Comparison of ENCODE assay signal across 9 cellular contexts in the genomic region with DNA sequence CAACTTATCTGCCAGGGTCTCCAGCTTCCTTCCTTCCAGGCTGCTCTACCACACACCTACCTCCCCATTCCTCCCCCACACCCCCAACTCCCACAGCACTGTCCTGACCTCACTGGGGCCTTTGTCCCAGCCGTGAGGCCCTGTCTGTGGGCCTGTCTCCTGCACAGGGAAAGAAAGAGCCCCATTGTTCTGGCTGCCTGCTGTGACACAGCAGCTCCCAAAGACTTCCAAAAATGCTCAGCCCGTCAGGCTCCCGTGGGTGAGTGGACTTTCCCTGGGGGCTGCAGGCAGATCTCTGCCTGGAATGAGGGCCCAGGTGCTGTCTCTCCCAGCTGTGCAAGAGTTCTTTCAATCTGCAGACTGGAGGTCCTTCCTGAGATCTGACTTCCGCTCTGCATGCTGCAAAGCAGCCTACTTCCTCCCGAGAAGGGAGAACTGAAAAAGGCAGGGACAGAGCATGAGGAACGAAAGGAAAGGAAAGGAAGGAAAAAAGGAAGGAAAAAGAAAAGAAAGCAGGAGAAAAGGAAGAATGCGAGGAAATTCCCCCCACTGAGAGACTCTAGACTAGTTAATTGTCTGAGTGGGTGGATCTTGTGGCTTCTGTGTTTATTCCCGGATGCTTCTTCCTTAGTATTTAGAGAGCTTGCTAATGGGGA. TPM values are rescaled to one million over a fixed set of nuclear protein-coding genes. Genes with fewer than 3 reads are reported as not detected.
DNase-seq lines count a peak whose midpoint lies in the region; ATAC-seq and TF ChIP-seq lines count a peak whose summit lies in the region.
"Had no signal": no experiment of that assay in that cellular context is flagged by ENCODE, and none has a peak within 500 bp of the region (broad histone marks: within the 10 kb centered on the region; RNA-seq: fewer than 3 reads in every experiment).

No MANE protein-coding gene starts in this region.

- peak overlapping the region; percentile 56 for H2AFZ ChIP-seq in PC-3 (ENCODE audit: low read length)

- POLR2A ChIA-PET in PC-3 (lab: Charles Lee; ENCODE audit: unreplicated experiment) = interaction anchor here (0.6 to 0.7 kb wide), 4 partner anchors 15 to 162 kb away, joined by 3 to 8 read pairs (median 4); partner anchors contain the start of genes CRABP2, MEF2D and NES

- ATAC-seq in PC-3 (peak; percentile 12), GM18505 (IDR thresholded peaks at IDR 0.05; ENCODE audit: unreplicated experiment) (no peak)

- TF ChIP-seq POLR2A in GM18505 (IDR thresholded peaks at IDR 0.05; ENCODE audit: borderline replicate concordance, extremely low read depth, insufficient read depth, insufficient read length) = no peak

- BruUV-seq in PC-3 (replicated peaks; lab: Mats Ljungman, UMichigan) = no TSS peak

- CTCF ChIA-PET in PC-3 (lab: Charles Lee) = interaction anchor here (0.6 to 2.6 kb wide), 9 partner anchors 14 to 161 kb away, joined by 3 to 37 read pairs (median 3); partner anchors contain the start of genes CRABP2, ISG20L2, METTL25B and NES

- peak overlapping the region; percentile 83 for H3K4me2 ChIP-seq in PC-3 (ENCODE audit: low read length)

- H3K9ac ChIP-seq in PC-3 (ENCODE audit: low read length) (peak overlapping the region; percentile 54), rectal smooth muscle tissue (ENCODE audit: low read length) (no peak overlapping the region)

- peaks cover 5% of the 10 kb centered on the region for H3F3A ChIP-seq in PC-3 (ENCODE audit: low read length, unreplicated experiment)

- H4K20me1 ChIP-seq in PC-3 (ENCODE audit: low read length) = no peaks in the 10 kb centered on the region

- H3K27ac ChIP-seq in PC-3 (ENCODE audit: low read length) (peak overlapping the region; percentile 66), rectal smooth muscle tissue (ENCODE audit: low read depth, low read length) (peak overlapping the region; percentile 79)

- no peak for TF ChIP-seq CTCF in PC-3 (conservative IDR thresholded peaks at IDR 0.05; ENCODE audit: low read depth, low read length)
- TF ChIP-seq CTCF in fibroblast of mammary gland (conservative IDR thresholded peaks at IDR 0.05; ENCODE audit: control insufficient read depth, insufficient read depth, low read depth, low read length) = no peak

- H3K4me3 ChIP-seq in PC-3 (ENCODE audit: low read length) = no peak overlapping the region
- no peak overlapping the region for H3K4me3 ChIP-seq in fibroblast of mammary gland (ENCODE audit: control insufficient read depth, low read depth, low read length)
- no peak overlapping the region for H3K4me3 ChIP-seq in rectal smooth muscle tissue (ENCODE audit: low read length)
- H3K4me3 ChIP-seq: mucosa of descending colon had no signal

- H3K4me1 ChIP-seq in PC-3 (ENCODE audit: insufficient read depth, low read length) = peaks cover 50% of the 10 kb centered on the region
- peaks cover 49% of the 10 kb centered on the region for H3K4me1 ChIP-seq in rectal smooth muscle tissue (ENCODE audit: control insufficient read depth, insufficient read depth, low read length)

- H3K36me3 ChIP-seq in PC-3 (ENCODE audit: low read depth, low read length) = no peaks in the 10 kb centered on the region
- no peaks in the 10 kb centered on the region for H3K36me3 ChIP-seq in rectal smooth muscle tissue (ENCODE audit: control insufficient read depth, insufficient read depth, low read length)

- H3K79me2 ChIP-seq in PC-3 (ENCODE audit: low read length) = peaks cover 15% of the 10 kb centered on the region

- no peaks in the 10 kb centered on the region for H3K9me3 ChIP-seq in PC-3 (ENCODE audit: low read length)
- H3K9me3 ChIP-seq: mucosa of descending colon had no signal

- DNase-seq in ELR (ENCODE audit: low read depth) (peak; percentile 49), PC-3 (no peak), fibroblast of mammary gland (ENCODE audit: low read depth) (peak; percentile 28), SW 1271 (lab: John Stamatoyannopoulos, UW) (no peak), cerebellar cortex (ENCODE audit: low spot score) (no peak)
- no peak for DNase-seq in activated CD4-positive, alpha-beta T cell treated with anti-CD3 and anti-CD28 coated beads for 1 hour

- no peaks in the 10 kb centered on the region for H3K9me2 ChIP-seq in PC-3 (replicated peaks; ENCODE audit: low read length)

- H3K27me3 ChIP-seq in PC-3 (ENCODE audit: low read length) (0 out of 2 replicates have a peak, but pooled peaks cover 1% of the 10 kb centered on the region), rectal smooth muscle tissue (ENCODE audit: control insufficient read depth, insufficient read depth, low read length) (no peaks in the 10 kb centered on the region)

- intact Hi-C loops in PC-3 (cut with micrococcal nuclease) = no loop called here

RNA-seq across cellular contexts. Expression of gene NES, which starts 15.1 kb away (rescaled TPM):
- 58.2 and 70.0 TPM in 2 replicates for total RNA-seq in PC-3 (2014; rRNA removed)

RNA-seq across cellular contexts. Expression of gene BCAN, which starts 20.1 kb away (rescaled TPM):
- total RNA-seq in PC-3 (2014; rRNA removed) = not detected in 2 replicates

RNA-seq across cellular contexts. Expression of gene HAPLN2, which starts 42.8 kb away (rescaled TPM):
- total RNA-seq in PC-3 (2014; rRNA removed) = 1.1 TPM in 1 of 2 replicates, not detected in the other

RNA-seq across cellular contexts. Expression of gene CRABP2, which starts 43.3 kb away (rescaled TPM):
- total RNA-seq in PC-3 (2014; rRNA removed) = 120 and 150 TPM in 2 replicates

Comparison
In these comparisons a context has a peak if more than half of its experiments do, and no peak if none do; other contexts are left out.
1. DNase-seq: peak in ELR (single experiment) and fibroblast of mammary gland (single experiment); none in PC-3 (single experiment), SW 1271 (0 of 2), cerebellar cortex (single experiment) and activated CD4-positive, alpha-beta T cell treated with anti-CD3 and anti-CD28 coated beads for 1 hour (single experiment).